In the genomic region with DNA sequence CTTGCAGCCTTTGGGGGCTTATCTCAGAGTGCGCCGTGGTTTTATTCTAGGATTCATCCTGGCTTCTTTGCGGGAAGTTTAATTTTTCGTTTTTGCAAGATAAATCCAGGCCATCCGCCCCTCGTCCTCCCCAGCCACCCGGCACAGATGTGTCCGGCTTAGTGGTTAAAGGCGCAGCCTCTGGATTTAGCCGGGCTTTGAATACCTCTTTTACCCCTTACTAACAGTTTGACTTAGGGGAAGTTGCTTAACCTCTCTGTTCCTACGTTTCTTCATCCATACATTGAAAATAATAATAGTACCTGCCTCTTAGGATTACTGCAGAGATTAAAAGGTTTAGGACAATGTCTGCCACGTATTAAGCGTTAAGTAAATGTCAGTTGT, we compare ENCODE assay signal across 8 cellular contexts. TPM values are rescaled to one million over a fixed set of nuclear protein-coding genes. Genes with fewer than 3 reads are reported as not detected.
DNase-seq lines count a peak whose midpoint lies in the region; ATAC-seq and TF ChIP-seq lines count a peak whose summit lies in the region.

No MANE protein-coding gene starts in this region.

- no peak for TF ChIP-seq CTCF in WERI-Rb-1 (IDR thresholded peaks at IDR 0.05; ENCODE audit: low read depth, low read length)
- no peak for TF ChIP-seq CTCF in gastroesophageal sphincter (IDR thresholded peaks at IDR 0.05)
- no peak for TF ChIP-seq CTCF in parathyroid adenoma (IDR thresholded peaks at IDR 0.05)

- H3K4me2 ChIP-seq in parathyroid adenoma (ENCODE audit: low read length) = peak overlapping the region; percentile 100

- H2AFZ ChIP-seq in parathyroid adenoma = peak overlapping the region; percentile 89

- H3K27me3 ChIP-seq in WERI-Rb-1 (ENCODE audit: insufficient read depth, low read depth, severe bottlenecking) = no peaks in the 10 kb centered on the region
- no peaks in the 10 kb centered on the region for H3K27me3 ChIP-seq in gastroesophageal sphincter
- H3K27me3 ChIP-seq in parathyroid adenoma (ENCODE audit: control insufficient read depth, insufficient read depth, low read length) = no peaks in the 10 kb centered on the region

- H3K9me3 ChIP-seq in WERI-Rb-1 (ENCODE audit: severe bottlenecking) (no peaks in the 10 kb centered on the region), gastroesophageal sphincter (no peaks in the 10 kb centered on the region), parathyroid adenoma (ENCODE audit: control insufficient read depth, low read length) (no peaks in the 10 kb centered on the region)

- H3K27ac ChIP-seq in WERI-Rb-1 = peak overlapping the region; percentile 95
- peak overlapping the region in 3 of 4 donors; percentile 77 to 83 (median 79) for H3K27ac ChIP-seq in gastroesophageal sphincter
- peak overlapping the region; percentile 67 for H3K27ac ChIP-seq in parathyroid adenoma

- TF ChIP-seq POLR2A in gastroesophageal sphincter (IDR thresholded peaks at IDR 0.05) = no peak

- H3K79me2 ChIP-seq in parathyroid adenoma = no peaks in the 10 kb centered on the region

- no peak for TF ChIP-seq EP300 in gastroesophageal sphincter (IDR thresholded peaks at IDR 0.05)

- H3K4me3 ChIP-seq in WERI-Rb-1 (ENCODE audit: low read depth, low read length) = peak overlapping the region; percentile 100
- peak overlapping the region; percentile 70 to 78 for H3K4me3 ChIP-seq in gastroesophageal sphincter
- H3K4me3 ChIP-seq in parathyroid adenoma (ENCODE audit: low read depth, low read length) = peak overlapping the region; percentile 78

- peaks cover 0 to 25% (median 5%) of the 10 kb centered on the region in 3 donors for H3K4me1 ChIP-seq in gastroesophageal sphincter
- no peaks in the 10 kb centered on the region for H3K4me1 ChIP-seq in parathyroid adenoma

- ATAC-seq in GM19035 (IDR thresholded peaks at IDR 0.05; ENCODE audit: unreplicated experiment) (peak; percentile 21), gastroesophageal sphincter (no peak)

- 1% methylated on average over 7 to 13 of the region's 13 CpGs for WGBS in gastroesophageal sphincter (ENCODE audit: low coverage in 1 of 2), 2 donors

- H3K9ac ChIP-seq in parathyroid adenoma = no peak overlapping the region

- peak; percentile 26 for DNase-seq in COLO668 (lab: John Stamatoyannopoulos, UW; ENCODE audit: unreplicated experiment)
- DNase-seq in KBM-7 = peak; percentile 67
- peak; percentile 31 for DNase-seq in WERI-Rb-1
- no peak for DNase-seq in NCI-H128 (lab: John Stamatoyannopoulos, UW; ENCODE audit: unreplicated experiment)
- no peak for DNase-seq in activated CD8-positive, alpha-beta memory T cell treated with anti-CD3 and anti-CD28 coated beads for 24 hours

- H3K36me3 ChIP-seq in WERI-Rb-1 (peaks cover 37% of the 10 kb centered on the region), gastroesophageal sphincter (peaks cover 0 to 5% of the 10 kb centered on the region in 2 donors), parathyroid adenoma (ENCODE audit: control insufficient read depth, insufficient read depth, low read length) (no peaks in the 10 kb centered on the region)

- in situ Hi-C loops in KBM-7 (cut with MboI; ENCODE audit: low pct_unique_long_range_greater_than_20kb, low sequenced_read_pairs) = no loop called here

RNA-seq across cellular contexts. Expression of a gene that starts 0.7 kb away (rescaled TPM):
- total RNA-seq in gastroesophageal sphincter = 1 to 10 TPM; 3.7 to 6.8 (median 5.8) TPM

RNA-seq across cellular contexts. Expression of a gene that starts 40.3 kb away (rescaled TPM):
- total RNA-seq in gastroesophageal sphincter = 1 to 10 TPM; 4.5 to 9.3 (median 6.1) TPM

Comparison
In these comparisons a context has a peak if more than half of its experiments do, and no peak if none do; other contexts are left out.
1. DNase-seq: peak in COLO668 (single experiment), KBM-7 (single experiment) and WERI-Rb-1 (single experiment); none in NCI-H128 (single experiment) and activated CD8-positive, alpha-beta memory T cell treated with anti-CD3 and anti-CD28 coated beads for 24 hours (single experiment).
2. Peak in every context shown above with its lines, with median percentiles within 50 percentile points of each other: H3K27ac ChIP-seq and H3K4me3 ChIP-seq.